11 cellular contexts compared by ENCODE assay signal in genomic region chr1:54276617-54277450, GRCh38.
DNase-seq lines count a peak whose midpoint lies in the region; ATAC-seq, FAIRE-seq and TF ChIP-seq lines count a peak whose summit lies in the region.
"Had no signal": no experiment of that assay in that cellular context is flagged by ENCODE, and none has a peak within 500 bp of the region (broad histone marks: within the 10 kb centered on the region; RNA-seq: fewer than 3 reads in every experiment).

No MANE protein-coding gene starts in this region.

- peak overlapping the region; percentile 17 to 84 for H3K27ac ChIP-seq in small intestine (ENCODE audit: low read depth in 1 of 2, low read length in 1 of 2)
- H3K27ac ChIP-seq in foreskin keratinocyte, result no peak overlapping the region

- H3K36me3 ChIP-seq in small intestine (ENCODE audit: control insufficient read depth in 2 of 2, insufficient read depth in 2 of 2, low read length in 2 of 2), result no peaks in the 10 kb centered on the region

- H3K4me1 ChIP-seq in small intestine (ENCODE audit: control insufficient read depth in 2 of 2, insufficient read depth in 1 of 2, low read depth in 1 of 2, low read length in 1 of 2) (peaks cover 14 to 33% of the 10 kb centered on the region in 2 donors), foreskin keratinocyte (peaks cover 6% of the 10 kb centered on the region)

- no peaks in the 10 kb centered on the region for H3K9me3 ChIP-seq in small intestine (ENCODE audit: control insufficient read depth, low read depth)

- H3K9me3 Mint-ChIP-seq in activated T-helper 1 cell treated with anti-CD3 and anti-CD28 coated beads, Interleukin-12 subunit alpha, Interleukin-12 subunit beta, Interleukin-2, Interleukin-4 antibody, amounts not matched to agents 30 ng/mL and 10 ng/mL and 1 ng/mL, durations not matched to agents 14 hours and 24 hours and 36 hours, result no peaks in the 10 kb centered on the region

- H3K27ac Mint-ChIP-seq in activated T-helper 1 cell treated with anti-CD3 and anti-CD28 coated beads, Interleukin-12 subunit alpha, Interleukin-12 subunit beta, Interleukin-2, Interleukin-4 antibody, amounts not matched to agents 30 ng/mL and 10 ng/mL and 1 ng/mL, durations not matched to agents 14 hours and 24 hours and 36 hours, result peak overlapping the region; percentile 95

- no peak for DNase-seq in activated T-helper 1 cell treated with anti-CD3 and anti-CD28 coated beads, Interleukin-12 subunit alpha, Interleukin-12 subunit beta, Interleukin-2, Interleukin-4 antibody, amounts not matched to agents 30 ng/mL and 10 ng/mL and 1 ng/mL, durations not matched to agents 14 hours and 24 hours and 36 hours (ENCODE audit: low spot score)
- peak; percentile 61 for DNase-seq in left ventricle myocardium superior
- DNase-seq in small intestine, result no peak
- no peak for DNase-seq in HCEC 1CT
- DNase-seq in NCI-H748 treated with DMSO at 0.1 percent for 48 hours (lab: John Stamatoyannopoulos, UW), result no peak
- DNase-seq in foreskin keratinocyte, result no peak
- DNase-seq: activated effector memory CD4-positive, alpha-beta T cell treated with anti-CD3 and anti-CD28 coated beads, Interleukin-2, amount 50 U/mL, for 16 hours; EL; NCI-H1105 had no signal

- intact Hi-C loops in activated T-helper 1 cell treated with anti-CD3 and anti-CD28 coated beads, Interleukin-12 subunit alpha, Interleukin-12 subunit beta, Interleukin-2, Interleukin-4 antibody, amounts not matched to agents 30 ng/mL and 10 ng/mL and 1 ng/mL, durations not matched to agents 14 hours and 24 hours and 36 hours (cut with micrococcal nuclease), result loop anchor here (1.0 to 2.0 kb wide), 2 partner anchors 8 to 212 kb away; no protein-coding TSS in a partner anchor
- intact Hi-C loops in left ventricle myocardium superior (cut with micrococcal nuclease), result no loop called here

- peak overlapping the region; percentile 72 for H3K4me3 Mint-ChIP-seq in activated T-helper 1 cell treated with anti-CD3 and anti-CD28 coated beads, Interleukin-12 subunit alpha, Interleukin-12 subunit beta, Interleukin-2, Interleukin-4 antibody, amounts not matched to agents 30 ng/mL and 10 ng/mL and 1 ng/mL, durations not matched to agents 14 hours and 24 hours and 36 hours

- ATAC-seq in GM18511 (IDR thresholded peaks at IDR 0.05; ENCODE audit: unreplicated experiment) (peak; percentile 11), left ventricle myocardium superior (peak; percentile 61), HG03135 (IDR thresholded peaks at IDR 0.05; ENCODE audit: unreplicated experiment) (no peak), foreskin keratinocyte (no peak)

- FAIRE-seq in small intestine (lab: Jason Lieb, UNC), result no peak

- H3K27me3 ChIP-seq in small intestine (ENCODE audit: control insufficient read depth in 2 of 2, insufficient read depth in 2 of 2, low read length in 2 of 2) (no peaks in the 10 kb centered on the region), foreskin keratinocyte (no peaks in the 10 kb centered on the region)

- TF ChIP-seq CTCF in foreskin keratinocyte (conservative IDR thresholded peaks at IDR 0.05), result no peak

- H3K4me3 ChIP-seq in small intestine (ENCODE audit: low read depth in 1 of 2, low read length in 2 of 2), result no peak overlapping the region

- H3K4me1 Mint-ChIP-seq in activated T-helper 1 cell treated with anti-CD3 and anti-CD28 coated beads, Interleukin-12 subunit alpha, Interleukin-12 subunit beta, Interleukin-2, Interleukin-4 antibody, amounts not matched to agents 30 ng/mL and 10 ng/mL and 1 ng/mL, durations not matched to agents 14 hours and 24 hours and 36 hours (ENCODE audit: low read depth), result peaks cover 57% of the 10 kb centered on the region

- peaks cover 21% of the 10 kb centered on the region for H3K36me3 Mint-ChIP-seq in activated T-helper 1 cell treated with anti-CD3 and anti-CD28 coated beads, Interleukin-12 subunit alpha, Interleukin-12 subunit beta, Interleukin-2, Interleukin-4 antibody, amounts not matched to agents 30 ng/mL and 10 ng/mL and 1 ng/mL, durations not matched to agents 14 hours and 24 hours and 36 hours (ENCODE audit: low read depth)

- H3K27me3 Mint-ChIP-seq in activated T-helper 1 cell treated with anti-CD3 and anti-CD28 coated beads, Interleukin-12 subunit alpha, Interleukin-12 subunit beta, Interleukin-2, Interleukin-4 antibody, amounts not matched to agents 30 ng/mL and 10 ng/mL and 1 ng/mL, durations not matched to agents 14 hours and 24 hours and 36 hours (ENCODE audit: insufficient read depth), result no peaks in the 10 kb centered on the region

- WGBS in small intestine, 3 donors, result 41 to 66% (median 49%) methylated on average over 11 of the region's 11 CpGs

Comparison
In these comparisons a context has a peak if more than half of its experiments do, and no peak if none do; other contexts are left out.
1. ATAC-seq: peak in GM18511 (single experiment) and left ventricle myocardium superior (single experiment); none in HG03135 (single experiment) and foreskin keratinocyte (single experiment).